In the genomic region with DNA sequence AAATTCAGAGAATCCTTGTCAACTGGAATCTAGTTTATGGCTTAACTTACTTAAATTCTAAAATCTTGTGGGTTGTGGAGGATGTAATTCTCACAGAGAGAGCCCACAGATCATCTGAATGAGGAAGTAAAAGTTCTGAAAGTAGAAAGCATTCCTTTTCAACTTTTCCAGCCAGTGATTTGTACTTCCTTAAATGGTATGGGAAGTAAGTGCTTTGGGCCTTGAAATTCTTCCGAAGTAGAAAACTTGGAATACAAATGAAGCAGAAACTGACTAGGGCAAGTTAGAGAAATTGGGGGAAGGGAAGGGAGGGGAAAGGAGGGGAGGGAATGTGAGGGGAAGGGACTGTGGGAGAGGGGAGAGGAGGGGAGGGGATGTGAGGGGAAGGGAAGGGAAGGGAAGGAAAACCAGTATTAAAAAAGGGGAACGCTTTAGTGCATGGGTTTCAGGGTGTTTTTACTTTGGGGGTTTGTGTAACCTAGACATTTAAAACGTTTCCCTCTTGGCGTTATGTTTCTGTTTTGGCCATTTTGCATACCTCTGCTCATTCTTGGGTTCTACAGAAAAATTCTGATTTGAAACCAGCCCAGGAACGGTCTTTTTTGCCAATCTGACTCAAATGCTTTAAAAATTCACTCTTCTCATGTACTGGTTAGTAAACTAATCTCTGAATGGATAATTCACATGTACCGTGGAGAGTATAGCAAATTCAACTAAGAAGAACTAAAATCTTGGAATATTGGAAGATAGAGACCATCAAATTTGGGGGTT, we compare ENCODE assay signal across 10 cellular contexts. TPM values are rescaled to one million over a fixed set of nuclear protein-coding genes. Genes with fewer than 3 reads are reported as not detected.
DNase-seq lines count a peak whose midpoint lies in the region; ATAC-seq, FAIRE-seq and TF ChIP-seq lines count a peak whose summit lies in the region.
"Had no signal": no experiment of that assay in that cellular context is flagged by ENCODE, and none has a peak within 500 bp of the region (broad histone marks: within the 10 kb centered on the region; RNA-seq: fewer than 3 reads in every experiment).

No MANE protein-coding gene starts in this region.

- H3K36me3 ChIP-seq in ACC112 (ENCODE audit: insufficient read depth, low read length) (peaks cover 15% of the 10 kb centered on the region), osteoblast (ENCODE audit: insufficient read depth, low read length) (peaks cover 24% of the 10 kb centered on the region)

- ATAC-seq in HG02973 (IDR thresholded peaks at IDR 0.05; ENCODE audit: unreplicated experiment) (no peak), GM19035 (IDR thresholded peaks at IDR 0.05; ENCODE audit: unreplicated experiment) (no peak)

- no peak for TF ChIP-seq CTCF in osteoblast (IDR thresholded peaks at IDR 0.05; ENCODE audit: extremely low read depth, low read depth, low read length)

- H4K20me1 ChIP-seq in osteoblast (ENCODE audit: insufficient read depth, low read length): no peaks in the 10 kb centered on the region

- no peaks in the 10 kb centered on the region for H3K9me3 ChIP-seq in osteoblast (ENCODE audit: low read depth, low read length)
- H3K9me3 ChIP-seq: BLaER1 had no signal

- H3K4me3 ChIP-seq in ACC112 (ENCODE audit: low read depth, low read length): 0 out of 2 replicates have a peak overlapping the region, but pooled peaks have one; percentile 14
- H3K4me3 ChIP-seq in osteoblast (ENCODE audit: insufficient read depth, low read length): no peak overlapping the region
- H3K4me3 ChIP-seq: BLaER1 had no signal

- peak overlapping the region; percentile 43 for H3K4me2 ChIP-seq in osteoblast (ENCODE audit: insufficient read depth, low read length)
- H3K4me2 ChIP-seq: BLaER1 had no signal

- no peak for FAIRE-seq in HTR-8/SVneo (lab: Jason Lieb, UNC)

- H3K27ac ChIP-seq in ACC112 (ENCODE audit: low read depth, low read length) (peak overlapping the region; percentile 20), osteoblast (ENCODE audit: low read depth, low read length) (peak overlapping the region; percentile 17)
- H3K27ac ChIP-seq: BLaER1 had no signal

- H2AFZ ChIP-seq in ACC112 (ENCODE audit: low read length, unreplicated experiment): no peak overlapping the region
- no peak overlapping the region for H2AFZ ChIP-seq in osteoblast (ENCODE audit: low read length)

- H3K27me3 ChIP-seq in ACC112 (ENCODE audit: insufficient read depth, low read length) (no peaks in the 10 kb centered on the region), osteoblast (ENCODE audit: insufficient read depth, low read length) (no peaks in the 10 kb centered on the region)
- H3K27me3 ChIP-seq: BLaER1 had no signal

- H3K4me1 ChIP-seq in ACC112 (ENCODE audit: control insufficient read depth, insufficient read depth, low read length, unreplicated experiment) (peaks cover 37% of the 10 kb centered on the region), osteoblast (ENCODE audit: insufficient read depth, low read length) (peaks cover 41% of the 10 kb centered on the region)

- H3K79me2 ChIP-seq in ACC112 (ENCODE audit: control insufficient read depth, insufficient read depth, low read length, unreplicated experiment) (no peaks in the 10 kb centered on the region), osteoblast (ENCODE audit: insufficient read depth, low read length) (no peaks in the 10 kb centered on the region)

- DNase-seq in MV-4-11 (lab: John Stamatoyannopoulos, UW) (peak; percentile 93), fibroblast of peridontal ligament (ENCODE audit: extremely low read depth) (peak; percentile 91), osteoblast (ENCODE audit: insufficient read length, low spot score, missing footprints) (peak; percentile 83), HTR-8/SVneo (ENCODE audit: insufficient read length, low spot score) (no peak), GDM1 (lab: John Stamatoyannopoulos, UW) (no peak)
- DNase-seq: NCI-H510A had no signal

RNA-seq across cellular contexts. Expression of a gene that starts 15.5 kb away (rescaled TPM):
- total RNA-seq in osteoblast: 35.5 and 38.6 TPM in 2 replicates

RNA-seq across cellular contexts. Expression of a gene that starts 39.1 kb away (rescaled TPM):
- 17.4 and 18.0 TPM in 2 replicates for total RNA-seq in osteoblast

RNA-seq across cellular contexts. Expression of a gene that starts 39.1 kb away (rescaled TPM):
- 48.0 and 52.1 TPM in 2 replicates for total RNA-seq in osteoblast

Comparison
In these comparisons a context has a peak if more than half of its experiments do, and no peak if none do; other contexts are left out.
1. DNase-seq: peak in MV-4-11 (single experiment), fibroblast of peridontal ligament (single experiment) and osteoblast (single experiment); none in HTR-8/SVneo (single experiment) and GDM1 (single experiment).